In genomic region chr22:43493297-43493696, GRCh38 we compare ENCODE assay signal across 26 cellular contexts.
"Had no signal": no experiment of that assay in that cellular context is flagged by ENCODE, and none has a peak within 500 bp of the region (broad histone marks: within the 10 kb centered on the region; RNA-seq: fewer than 3 reads in every experiment).

No MANE protein-coding gene starts in this region.

- H3K27me3 ChIP-seq: neutrophil, ovary, right lobe of liver, thyroid gland, tibial nerve, upper lobe of left lung, vagina had no signal

- H2AFZ ChIP-seq: parathyroid adenoma had no signal

- H3K4me3 ChIP-seq: ovary, psoas muscle, right lobe of liver, sigmoid colon, stomach, thoracic aorta, thyroid gland, tibial nerve, upper lobe of left lung, vagina had no signal

- H3K4me1 ChIP-seq: parathyroid adenoma, psoas muscle, right lobe of liver, sigmoid colon, stomach, thyroid gland, upper lobe of left lung, vagina had no signal

- H3K27ac ChIP-seq: neutrophil, ovary, parathyroid adenoma, psoas muscle, right lobe of liver, sigmoid colon, stomach, thoracic aorta, thyroid gland, tibial nerve, upper lobe of left lung, vagina had no signal

- H3K79me2 ChIP-seq: parathyroid adenoma had no signal

- DNase-seq: nephron progenitor cell; nucleus accumbens; ovary; psoas muscle; right cardiac atrium; right lobe of liver; sigmoid colon; small intestine; stimulated activated CD4-positive, alpha-beta T cell treated with anti-CD3 and anti-CD28 coated beads, Interleukin-15, amount 100 ng/mL, for 24 hours; stimulated activated CD4-positive, alpha-beta T cell treated with anti-CD3 and anti-CD28 coated beads, Interleukin-2, amount 100 ng/mL, for 24 hours; stimulated activated CD4-positive, alpha-beta T cell treated with anti-CD3 and anti-CD28 coated beads, Interleukin-2, amount 100 ng/mL, for 48 hours; stimulated activated CD4-positive, alpha-beta T cell treated with anti-CD3 and anti-CD28 coated beads, Interleukin-4, amount 100 ng/mL, for 24 hours; stimulated activated naive B cell treated with anti-CD40 and anti-IgM and Interleukin-4, amounts not matched to agents 10 μg/mL and 1 μg/mL and 100 μg/mL, for 72 hours; stimulated activated naive CD4-positive, alpha-beta T cell treated with Interleukin-2 at 50 U/mL for 16 hours; stomach; thyroid gland; trophoblast cell; upper lobe of left lung had no signal

- ATAC-seq: naive thymus-derived CD8-positive, alpha-beta T cell; natural killer cell treated with Interleukin-12 subunit alpha and Interleukin-12 subunit beta and Interleukin-15 and Interleukin-18, amount 100 ng/mL, for 72 hours; psoas muscle; right cardiac atrium; right lobe of liver; stimulated activated effector memory CD8-positive, alpha-beta T cell treated with anti-CD3 and anti-CD28 coated beads, Interleukin-12 subunit alpha, Interleukin-12 subunit beta, amount 100 ng/mL, for 72 hours; stimulated activated naive B cell treated with anti-CD40 and anti-IgM and Interleukin-4, amounts not matched to agents 10 μg/mL and 1 μg/mL and 100 μg/mL, for 72 hours had no signal

- H3K36me3 ChIP-seq: neutrophil, ovary, right lobe of liver, sigmoid colon, stomach, thoracic aorta, thyroid gland, tibial nerve, upper lobe of left lung, vagina had no signal

- H3K9me3 ChIP-seq: neutrophil, ovary, psoas muscle, right lobe of liver, sigmoid colon, stomach, thoracic aorta, thyroid gland, tibial nerve, upper lobe of left lung, vagina had no signal
